In genomic region chrX:14528629-14529287, GRCh38 we compare ENCODE assay signal across 8 cellular contexts. TPM values are rescaled to one million over a fixed set of nuclear protein-coding genes. Genes with fewer than 3 reads are reported as not detected.
DNase-seq lines count a peak whose midpoint lies in the region; ATAC-seq, FAIRE-seq and TF ChIP-seq lines count a peak whose summit lies in the region.
"Had no signal": no experiment of that assay in that cellular context is flagged by ENCODE, and none has a peak within 500 bp of the region (broad histone marks: within the 10 kb centered on the region; RNA-seq: fewer than 3 reads in every experiment).

No MANE protein-coding gene starts in this region.

- H3K9me3 ChIP-seq in HUES48 (ENCODE audit: control insufficient read depth, insufficient read depth, low read length) = no peaks in the 10 kb centered on the region
- H3K9me3 ChIP-seq in Panc1 (ENCODE audit: control insufficient read depth, insufficient read depth, low read depth, low read length) = no peaks in the 10 kb centered on the region
- H3K9me3 ChIP-seq in adrenal gland (replicated peaks in 1 of 3) = no peaks in the 10 kb centered on the region
- H3K9me3 ChIP-seq in small intestine (ENCODE audit: control insufficient read depth, low read depth) = no peaks in the 10 kb centered on the region

- no peak for FAIRE-seq in small intestine (lab: Jason Lieb, UNC)

- TF ChIP-seq CTCF in Panc1 (IDR thresholded peaks at IDR 0.05) (peak; percentile 50), adrenal gland (IDR thresholded peaks at IDR 0.05) (peak; percentile 24 to 52 (median 40))

- DNase-seq in GM03348 (ENCODE audit: low spot score) = peak; percentile 46
- peak; percentile 2 for DNase-seq in Panc1 (ENCODE audit: low read depth, low spot score)
- peak; percentile 34 to 85 (median 62) for DNase-seq in adrenal gland
- DNase-seq in hypothalamus (lab: John Stamatoyannopoulos, UW) = peak in 39 of 51 donors; percentile 0 to 61 (median 15)
- DNase-seq in small intestine = peak; percentile 65

- WGBS in adrenal gland, 4 donors = 11 to 31% (median 15%) methylated on average over 14 of the region's 14 CpGs
- WGBS in small intestine, 3 donors = 12 to 18% (median 15%) methylated on average over 14 of the region's 14 CpGs

- TF ChIP-seq POLR2A in adrenal gland (IDR thresholded peaks at IDR 0.05) = no peak

- intact Hi-C loops in Panc1 (cut with micrococcal nuclease; ENCODE audit: unreplicated experiment) (loop anchor here (5.0 to 10.0 kb wide), 2 partner anchors 486 to 616 kb away; no protein-coding TSS in a partner anchor), adrenal gland (cut with DNase I) (no loop called here)

- POLR2A ChIA-PET in Panc1 (lab: Charles Lee) = no interaction called here

- BruUV-seq in Panc1 (replicated peaks; lab: Mats Ljungman, UMichigan) = no TSS peak

- H3K4me1 ChIP-seq in HUES48 (ENCODE audit: control insufficient read depth, insufficient read depth, low read length) = peaks cover 10% of the 10 kb centered on the region
- no peaks in the 10 kb centered on the region for H3K4me1 ChIP-seq in Panc1 (ENCODE audit: control insufficient read depth, insufficient read depth, low read length)
- H3K4me1 ChIP-seq in adrenal gland (replicated peaks in 1 of 2) = no peaks in the 10 kb centered on the region
- H3K4me1 ChIP-seq in small intestine (ENCODE audit: control insufficient read depth in 2 of 2, insufficient read depth in 1 of 2, low read depth in 1 of 2, low read length in 1 of 2) = no peaks in the 10 kb centered on the region

- peak overlapping the region; percentile 56 for H3K4me3 ChIP-seq in HUES48 (ENCODE audit: low read depth, low read length)
- H3K4me3 ChIP-seq in Panc1 (ENCODE audit: low read depth in 2 of 2, low read length in 2 of 2) = no peak overlapping the region
- H3K4me3 ChIP-seq in adrenal gland = no peak overlapping the region
- no peak overlapping the region for H3K4me3 ChIP-seq in small intestine (ENCODE audit: low read depth in 1 of 2, low read length in 2 of 2)

- no peak overlapping the region for H3K27ac ChIP-seq in HUES48 (ENCODE audit: low read depth, low read length)
- H3K27ac ChIP-seq in Panc1 (ENCODE audit: low read length) = no peak overlapping the region
- H3K27ac ChIP-seq in adrenal gland = no peak overlapping the region
- H3K27ac ChIP-seq in small intestine (ENCODE audit: low read depth in 1 of 2, low read length in 1 of 2) = no peak overlapping the region

- H3K36me3 ChIP-seq in HUES48 (ENCODE audit: control insufficient read depth, insufficient read depth, low read length) = no peaks in the 10 kb centered on the region
- no peaks in the 10 kb centered on the region for H3K36me3 ChIP-seq in Panc1 (ENCODE audit: control insufficient read depth, insufficient read depth, low read length)
- no peaks in the 10 kb centered on the region for H3K36me3 ChIP-seq in adrenal gland (replicated peaks in 1 of 2)
- no peaks in the 10 kb centered on the region for H3K36me3 ChIP-seq in small intestine (ENCODE audit: control insufficient read depth in 2 of 2, insufficient read depth in 2 of 2, low read length in 2 of 2)

- in situ Hi-C loops in Panc1 (cut with HindIII; ENCODE audit: low pct_unique_long_range_greater_than_20kb, low sequenced_read_pairs) = no loop called here

- ATAC-seq in Panc1 (no peak), HG02763 (IDR thresholded peaks at IDR 0.05; ENCODE audit: unreplicated experiment) (no peak)

- H3K27me3 ChIP-seq in HUES48 (ENCODE audit: control insufficient read depth, insufficient read depth, low read length) (no peaks in the 10 kb centered on the region; the same call in 1 of the 2 replicates), Panc1 (ENCODE audit: control insufficient read depth, insufficient read depth, low read length) (no peaks in the 10 kb centered on the region), adrenal gland (peaks cover 13% of the 10 kb centered on the region), small intestine (ENCODE audit: control insufficient read depth in 2 of 2, insufficient read depth in 2 of 2, low read length in 2 of 2) (no peaks in the 10 kb centered on the region)

- CTCF ChIA-PET in Panc1 (lab: Charles Lee) = no interaction called here

- no peak overlapping the region for H3K9ac ChIP-seq in HUES48 (ENCODE audit: low read depth, low read length)

RNA-seq across cellular contexts. Expression of gene GLRA2, which starts 0.6 kb away (rescaled TPM):
- total RNA-seq in Panc1 (2021; ENCODE audit: unreplicated experiment) (not detected), adrenal gland (under 1 TPM in 1 of 8 donors, not detected in 7; 0.34 TPM)
- polyA plus RNA-seq in Panc1 (2012; ENCODE audit: insufficient read length) = not detected
- polyA plus RNA-seq in adrenal gland (not detected), small intestine (under 1 TPM in 1 of 3 donors, not detected in 2; 0.33 TPM)
- total RNA-seq: dermis microvascular lymphatic vessel endothelial cell had no signal

Comparison
In these comparisons a context has a peak if more than half of its experiments do, and no peak if none do; other contexts are left out.
1. DNase-seq: peak in every context shown above with its lines; median percentile 65 in small intestine; 62 in adrenal gland; 46 in GM03348; 15 in hypothalamus; 2 in Panc1.